In the genomic region with DNA sequence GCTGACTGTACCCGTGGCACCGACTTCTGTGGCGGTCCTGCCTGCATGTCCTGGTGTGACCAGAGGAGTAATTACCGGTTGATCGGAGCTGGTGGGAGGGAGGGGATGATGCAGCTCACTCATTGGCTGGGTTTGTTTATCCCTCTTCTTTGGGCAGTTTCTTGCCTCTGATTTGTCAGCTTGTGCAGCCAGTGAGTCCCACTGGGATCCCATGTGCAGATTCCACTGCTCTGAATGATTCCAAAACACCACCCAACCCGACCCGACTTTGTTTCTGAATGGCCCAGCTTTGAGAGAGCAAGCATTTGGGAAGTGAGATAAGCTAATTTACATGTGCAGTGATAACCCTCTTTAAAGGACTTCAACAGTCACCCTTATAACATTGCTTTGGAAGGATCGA, we compare ENCODE assay signal across 1 cellular context.
A peak's percentile ranks its signal among the peaks of the same experiment; 100 is the strongest.
TF ChIP-seq lines count a peak whose summit lies in the region.

No MANE protein-coding gene starts in this region.

TF ChIP-seq in K562, 482 proteins besides CTCF, POLR2A, EP300 and RAD21 (continued from another document):
- TF ChIP-seq, protein P1, sequence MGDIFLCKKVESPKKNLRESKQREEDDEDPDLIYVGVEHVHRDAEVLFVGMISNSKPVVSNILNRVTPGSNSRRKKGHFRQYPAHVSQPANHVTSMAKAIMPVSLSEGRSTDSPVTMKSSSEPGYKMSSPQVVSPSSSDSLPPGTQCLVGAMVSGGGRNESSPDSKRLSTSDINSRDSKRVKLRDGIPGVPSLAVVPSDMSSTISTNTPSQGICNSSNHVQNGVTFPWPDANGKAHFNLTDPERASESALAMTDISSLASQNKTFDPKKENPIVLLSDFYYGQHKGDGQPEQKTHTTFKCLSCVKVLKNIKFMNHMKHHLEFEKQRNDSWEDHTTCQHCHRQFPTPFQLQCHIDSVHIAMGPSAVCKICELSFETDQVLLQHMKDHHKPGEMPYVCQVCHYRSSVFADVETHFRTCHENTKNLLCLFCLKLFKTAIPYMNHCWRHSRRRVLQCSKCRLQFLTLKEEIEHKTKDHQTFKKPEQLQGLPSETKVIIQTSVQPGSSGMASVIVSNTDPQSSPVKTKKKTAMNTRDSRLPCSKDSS (IDR thresholded peaks at IDR 0.05; ENCODE audit: low read depth, partially characterized antibody) = no peak
- TF ChIP-seq LCOR (CRISPR knock-in tag; IDR thresholded peaks at IDR 0.05) (0 out of 2 replicates have a peak, but pooled peaks have one; percentile 42), NBN (IDR thresholded peaks at IDR 0.05; ENCODE audit: low read depth) (no peak), KDM1A (IDR thresholded peaks at IDR 0.05) (0 out of 4 replicates have a peak, but pooled peaks of 1 of the 2 experiments have one; percentile 13), CBFA2T3 (IDR thresholded peaks at IDR 0.05) (peak; percentile 37; the same call in 1 of the 2 replicates)
TF ChIP-seq in K562: peak in this region for 5.
